Comparison of ENCODE assay signal across 1 cellular context in genomic region chr20:9474835-9475413, GRCh38.
A peak's percentile ranks its signal among the peaks of the same experiment; 100 is the strongest.
TF ChIP-seq lines count a peak whose summit lies in the region.

No MANE protein-coding gene starts in this region.

TF ChIP-seq in K562, 482 proteins besides CTCF, POLR2A, EP300 and RAD21:
- TF ChIP-seq RFX1 (IDR thresholded peaks at IDR 0.05), result peak; percentile 28; the same call in 1 of the 2 replicates
- no peak for TF ChIP-seq BDP1 (IDR thresholded peaks at IDR 0.05; ENCODE audit: insufficient read depth, insufficient read length)
